Comparison of ENCODE assay signal across 9 cellular contexts in the genomic region with DNA sequence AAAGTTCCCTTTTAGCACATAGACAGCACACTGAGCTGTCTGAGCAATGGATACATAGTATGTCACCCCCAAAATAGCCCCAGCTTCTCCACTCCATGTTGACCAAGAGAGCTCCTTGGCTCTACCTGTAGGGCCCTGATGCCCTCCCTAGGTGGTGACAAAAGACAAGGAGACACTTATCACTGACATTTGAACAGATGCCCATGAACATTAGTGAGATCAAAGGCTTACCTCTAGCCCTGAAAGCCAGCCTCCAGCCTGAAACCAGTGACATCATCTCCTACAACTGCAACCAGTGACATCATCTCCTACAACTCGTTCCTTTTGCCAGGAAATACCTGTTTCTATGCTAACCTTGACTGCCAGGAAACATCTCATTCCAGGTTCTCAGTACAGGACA.
DNase-seq lines count a peak whose midpoint lies in the region; ATAC-seq and TF ChIP-seq lines count a peak whose summit lies in the region.
"Had no signal": no experiment of that assay in that cellular context is flagged by ENCODE, and none has a peak within 500 bp of the region (broad histone marks: within the 10 kb centered on the region; RNA-seq: fewer than 3 reads in every experiment).

No MANE protein-coding gene starts in this region.

- peak; percentile 46 for TF ChIP-seq CTCF in GM12865 (IDR thresholded peaks at IDR 0.05; ENCODE audit: insufficient read depth, low read depth, low read length, missing control alignments)

- no peak for TF ChIP-seq POLR2A in GM18505 (IDR thresholded peaks at IDR 0.05; ENCODE audit: borderline replicate concordance, extremely low read depth, insufficient read depth, insufficient read length)

- DNase-seq in COR-L47 (lab: John Stamatoyannopoulos, UW) (peak; percentile 32), GM12865 (ENCODE audit: low read depth) (peak; percentile 59), NCI-H748 (lab: John Stamatoyannopoulos, UW; ENCODE audit: unreplicated experiment) (peak; percentile 46), SIG-M5 (lab: John Stamatoyannopoulos, UW) (no peak), ureter (ENCODE audit: low spot score) (no peak), cortex of kidney (lab: John Stamatoyannopoulos, UW) (no peak)
- DNase-seq: naive thymus-derived CD8-positive, alpha-beta T cell had no signal

- ATAC-seq in esophagus mucosa (peak; percentile 81), GM18505 (IDR thresholded peaks at IDR 0.05; ENCODE audit: unreplicated experiment) (no peak)

- no peak overlapping the region for H3K4me3 ChIP-seq in GM12865 (ENCODE audit: low read depth, low read length)

Comparison
In these comparisons a context has a peak if more than half of its experiments do, and no peak if none do; other contexts are left out.
1. DNase-seq: peak in COR-L47 (single experiment), GM12865 (single experiment) and NCI-H748 (single experiment); none in SIG-M5 (single experiment), ureter (single experiment) and cortex of kidney (single experiment).